Comparison of ENCODE assay signal across 11 cellular contexts in genomic region chr12:121765573-121765972, GRCh38. TPM values are rescaled to one million over a fixed set of nuclear protein-coding genes. Genes with fewer than 3 reads are reported as not detected.
DNase-seq lines count a peak whose midpoint lies in the region; TF ChIP-seq lines count a peak whose summit lies in the region.
"Had no signal": no experiment of that assay in that cellular context is flagged by ENCODE, and none has a peak within 500 bp of the region (broad histone marks: within the 10 kb centered on the region; RNA-seq: fewer than 3 reads in every experiment).

No MANE protein-coding gene starts in this region.

- DNase-seq in AG09319 (ENCODE audit: extremely low read depth, low read depth) (peak; percentile 67), HT1080 (ENCODE audit: low read depth) (peak; percentile 94), astrocyte of the hippocampus (ENCODE audit: low read depth, low spot score) (peak; percentile 74), islet precursor cell (peak; percentile 95), germinal center (ENCODE audit: low spot score) (no peak), T1000 (lab: John Stamatoyannopoulos, UW) (no peak), KG1 (lab: John Stamatoyannopoulos, UW) (no peak)
- no peak for DNase-seq in activated CD4-positive, alpha-beta T cell treated with anti-CD3 and anti-CD28 coated beads for 48 hours
- DNase-seq: activated T-cell treated with anti-CD3 and anti-CD28 coated beads, Interleukin-2, amount 50 U/mL, for 72 hours; NCI-H2107; stimulated activated CD4-positive, alpha-beta T cell treated with anti-CD3 and anti-CD28 coated beads, Interleukin-4, amount 100 ng/mL, for 24 hours had no signal

- no peak for TF ChIP-seq CTCF in AG09319 (IDR thresholded peaks at IDR 0.05; ENCODE audit: low read depth, low read length)

RNA-seq across cellular contexts. Expression of gene RHOF, which starts 27.9 kb away (rescaled TPM):
- 31.4 and 39.9 TPM in 2 replicates for total RNA-seq in HT1080 (2014; rRNA removed; shearing (Covaris generic))
- 45.1 and 53.0 TPM in 2 replicates for polyA plus RNA-seq in HT1080 (2015; cell fraction: cytosol; rRNA removed)
- polyA plus RNA-seq in HT1080 (2015; cell fraction: nucleus; rRNA removed), result 29.1 and 33.7 TPM in 2 replicates

RNA-seq across cellular contexts. Expression of gene SETD1B, which starts 38.2 kb away (rescaled TPM):
- 2.8 and 5.0 TPM in 2 replicates for total RNA-seq in HT1080 (2014; rRNA removed; shearing (Covaris generic))
- 5.2 and 5.4 TPM in 2 replicates for polyA plus RNA-seq in HT1080 (2015; cell fraction: cytosol; rRNA removed)
- polyA plus RNA-seq in HT1080 (2015; cell fraction: nucleus; rRNA removed), result 11.5 and 12.0 TPM in 2 replicates

RNA-seq across cellular contexts. Expression of gene TMEM120B, which starts 53.0 kb away (rescaled TPM):
- 9.6 and 12.0 TPM in 2 replicates for total RNA-seq in HT1080 (2014; rRNA removed; shearing (Covaris generic))
- polyA plus RNA-seq in HT1080 (2015; cell fraction: cytosol; rRNA removed), result 8.9 and 9.6 TPM in 2 replicates
- polyA plus RNA-seq in HT1080 (2015; cell fraction: nucleus; rRNA removed), result 46.8 and 56.9 TPM in 2 replicates

Comparison
In these comparisons a context has a peak if more than half of its experiments do, and no peak if none do; other contexts are left out.
1. DNase-seq: peak in AG09319 (single experiment), HT1080 (single experiment), astrocyte of the hippocampus (single experiment) and islet precursor cell (single experiment); none in germinal center (single experiment), activated CD4-positive, alpha-beta T cell treated with anti-CD3 and anti-CD28 coated beads for 48 hours (single experiment), T1000 (single experiment) and KG1 (single experiment).